ENCODE assay signal across 26 cellular contexts in genomic region chr1:221159608-221160007, GRCh38.
"Had no signal": no experiment of that assay in that cellular context is flagged by ENCODE, and none has a peak within 500 bp of the region (broad histone marks: within the 10 kb centered on the region; RNA-seq: fewer than 3 reads in every experiment).

No MANE protein-coding gene starts in this region.

- H3K27ac ChIP-seq: gastroesophageal sphincter, neutrophil, right lobe of liver, skin epidermis, testis, transverse colon had no signal

- H3K9me3 ChIP-seq: gastroesophageal sphincter, neutrophil, right lobe of liver, testis, transverse colon had no signal

- DNase-seq: activated CD4-positive, alpha-beta memory T cell treated with anti-CD3 and anti-CD28 coated beads for 36 hours; activated CD4-positive, alpha-beta T cell treated with anti-CD3 and anti-CD28 coated beads, Interleukin-2, amount 10 ng/mL, durations not matched to agents 24 days and 14 days; activated CD4-positive, CD25-positive, alpha-beta regulatory T cell treated with anti-CD3 and anti-CD28 coated beads, Interleukin-2, amount 50 U/mL, for 72 hours; activated CD8-positive, alpha-beta memory T cell treated with anti-CD3 and anti-CD28 coated beads, Interleukin-2, amount 50 U/mL, for 4 hours; activated naive CD8-positive, alpha-beta T cell treated with anti-CD3 and anti-CD28 coated beads, Interleukin-2, amount 50 U/mL, for 24 hours; activated T-cell treated with anti-CD3 and anti-CD28 coated beads, Interleukin-2, amount 50 U/mL, for 4 hours; amygdala; caudate nucleus; cortex of kidney; effector memory CD8-positive, alpha-beta T cell; erythroblast; hippocampal formation; immature natural killer cell; kidney; naive B cell; nephron progenitor cell; right lobe of liver; stimulated activated CD4-positive, alpha-beta T cell treated with anti-CD3 and anti-CD28 coated beads, Interleukin-12 subunit alpha, Interleukin-12 subunit beta, amount 100 ng/mL, for 4 hours; stimulated activated CD4-positive, alpha-beta T cell treated with anti-CD3 and anti-CD28 coated beads, Interleukin-4, amount 100 ng/mL, for 1 hour; stimulated activated naive CD8-positive, alpha-beta T cell treated with anti-CD3 and anti-CD28 coated beads, Interleukin-15, Interleukin-2, amounts not matched to agents 100 U/mL and 50 U/mL, for 24 hours; testis; transverse colon had no signal

- ATAC-seq: activated naive CD8-positive, alpha-beta T cell treated with anti-CD3 and anti-CD28 coated beads, Interleukin-2, amount 50 U/mL, for 24 hours; activated T-cell treated with anti-CD3 and anti-CD28 coated beads, Interleukin-2, amount 50 U/mL, for 4 hours; activated T-helper 17 cell treated with anti-CD3 and anti-CD28 coated beads, Interleukin-2, amount 50 U/mL, for 72 hours; effector memory CD8-positive, alpha-beta T cell; gastroesophageal sphincter; right lobe of liver; stimulated activated naive CD8-positive, alpha-beta T cell treated with anti-CD3 and anti-CD28 coated beads, Interleukin-15, Interleukin-2, amounts not matched to agents 100 U/mL and 50 U/mL, for 24 hours had no signal

- H3K4me1 ChIP-seq: right lobe of liver, testis had no signal

- H3K27me3 ChIP-seq: gastroesophageal sphincter, neutrophil, right lobe of liver, testis, transverse colon had no signal

- H3K36me3 ChIP-seq: gastroesophageal sphincter, neutrophil, right lobe of liver, transverse colon had no signal

- H3K4me3 ChIP-seq: gastroesophageal sphincter, right lobe of liver, skin epidermis, testis, transverse colon had no signal
